In genomic region chr3:13104511-13104910, GRCh38 we compare ENCODE assay signal across 1 cellular context.
TF ChIP-seq lines count a peak whose summit lies in the region.

No MANE protein-coding gene starts in this region.

TF ChIP-seq in HepG2, 621 proteins besides CTCF, POLR2A, EP300 and RAD21 (continued from another document):
- TF ChIP-seq UBTF (CRISPR knock-in tag; IDR thresholded peaks at IDR 0.05) (no peak), HCFC1 (IDR thresholded peaks at IDR 0.05; ENCODE audit: low read depth, low read length) (no peak), ZNF296 (CRISPR knock-in tag; conservative IDR thresholded peaks at IDR 0.05) (no peak), ZFP37 (CRISPR knock-in tag; IDR thresholded peaks at IDR 0.05; ENCODE audit: borderline replicate concordance) (no peak), ETV6 (CRISPR knock-in tag; conservative IDR thresholded peaks at IDR 0.05) (no peak)
- TF ChIP-seq, protein P1, sequence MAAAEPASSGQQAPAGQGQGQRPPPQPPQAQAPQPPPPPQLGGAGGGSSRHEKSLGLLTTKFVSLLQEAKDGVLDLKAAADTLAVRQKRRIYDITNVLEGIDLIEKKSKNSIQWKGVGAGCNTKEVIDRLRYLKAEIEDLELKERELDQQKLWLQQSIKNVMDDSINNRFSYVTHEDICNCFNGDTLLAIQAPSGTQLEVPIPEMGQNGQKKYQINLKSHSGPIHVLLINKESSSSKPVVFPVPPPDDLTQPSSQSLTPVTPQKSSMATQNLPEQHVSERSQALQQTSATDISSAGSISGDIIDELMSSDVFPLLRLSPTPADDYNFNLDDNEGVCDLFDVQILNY (CRISPR knock-in tag; conservative IDR thresholded peaks at IDR 0.05) = no peak
TF ChIP-seq in HepG2: peak in this region for 0.
